ENCODE assay signal across 8 cellular contexts in the genomic region with DNA sequence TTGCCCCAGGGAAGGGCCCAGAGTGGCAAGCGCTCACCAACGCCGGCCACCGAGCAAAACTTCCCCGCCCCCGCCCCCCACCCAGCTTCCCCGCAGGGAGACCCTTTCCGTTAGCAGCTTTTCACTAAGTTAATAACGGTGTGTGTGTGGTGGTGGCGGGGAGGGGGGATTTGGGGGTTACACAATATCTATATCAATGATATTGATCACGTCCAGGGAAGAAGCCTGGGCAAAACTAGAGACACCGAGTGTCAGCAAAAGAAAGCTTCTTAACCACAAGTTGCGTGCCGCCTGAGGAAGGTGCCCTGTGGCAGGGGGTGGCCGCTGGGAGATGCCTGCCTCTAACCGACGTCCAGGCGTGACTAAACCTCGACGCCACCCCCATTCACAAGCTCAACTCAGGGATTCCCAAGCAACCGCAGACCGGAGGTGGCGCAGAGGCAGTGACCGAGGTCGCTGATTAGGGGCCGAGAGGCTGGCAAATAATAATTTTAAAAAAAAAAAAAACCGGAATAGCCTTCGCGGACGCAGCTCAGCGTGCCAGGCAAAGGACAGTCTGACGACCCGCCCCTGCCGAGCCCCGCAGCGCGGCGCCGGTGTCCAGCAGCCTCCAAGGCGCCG.
DNase-seq lines count a peak whose midpoint lies in the region; ATAC-seq and TF ChIP-seq lines count a peak whose summit lies in the region.

No MANE protein-coding gene starts in this region.

- H3K36me3 Mint-ChIP-seq in T-cell (peaks cover 6% of the 10 kb centered on the region), glutamatergic neuron (ENCODE audit: unreplicated experiment) (no peaks in the 10 kb centered on the region)
- no peaks in the 10 kb centered on the region for H3K36me3 Mint-ChIP-seq in stimulated activated effector memory CD8-positive, alpha-beta T cell treated with anti-CD3 and anti-CD28 coated beads, Interleukin-12 subunit alpha, Interleukin-12 subunit beta, amount 100 ng/mL, for 72 hours

- TF ChIP-seq CTCF in glutamatergic neuron (IDR thresholded peaks at IDR 0.05; ENCODE audit: partially characterized antibody, unreplicated experiment) (no peak), omental fat pad (IDR thresholded peaks at IDR 0.05) (no peak)

- H3K4me3 Mint-ChIP-seq in T-cell (peak overlapping the region in 2 of 3 donors; percentile 13 to 74), glutamatergic neuron (ENCODE audit: unreplicated experiment) (peak overlapping the region; percentile 78)
- H3K4me3 Mint-ChIP-seq in stimulated activated effector memory CD8-positive, alpha-beta T cell treated with anti-CD3 and anti-CD28 coated beads, Interleukin-12 subunit alpha, Interleukin-12 subunit beta, amount 100 ng/mL, for 72 hours = peak overlapping the region; percentile 58

- POLR2A ChIA-PET in T-cell (lab: Charles Lee) = interaction anchor here in 1 of 2 donors (0.6 kb wide), 1 partner anchor 529 kb away, joined by 5 read pairs; no protein-coding TSS in a partner anchor

- CTCF ChIA-PET in T-cell (lab: Charles Lee) = interaction anchor here (0.6 to 1.8 kb wide), 6 partner anchors 20 to 1655 kb away, joined by 3 to 6 read pairs (median 4); no protein-coding TSS in a partner anchor

- H3K4me1 Mint-ChIP-seq in T-cell (peaks cover 12 to 15% (median 13%) of the 10 kb centered on the region in 3 donors), glutamatergic neuron (ENCODE audit: low read depth, unreplicated experiment) (peaks cover 18% of the 10 kb centered on the region)
- H3K4me1 Mint-ChIP-seq in stimulated activated effector memory CD8-positive, alpha-beta T cell treated with anti-CD3 and anti-CD28 coated beads, Interleukin-12 subunit alpha, Interleukin-12 subunit beta, amount 100 ng/mL, for 72 hours = peaks cover 11% of the 10 kb centered on the region

- H3K9me3 Mint-ChIP-seq in T-cell (peaks cover 0 to 27% (median 20%) of the 10 kb centered on the region in 3 donors), glutamatergic neuron (ENCODE audit: unreplicated experiment) (peaks cover 8% of the 10 kb centered on the region)
- H3K9me3 Mint-ChIP-seq in stimulated activated effector memory CD8-positive, alpha-beta T cell treated with anti-CD3 and anti-CD28 coated beads, Interleukin-12 subunit alpha, Interleukin-12 subunit beta, amount 100 ng/mL, for 72 hours = no peaks in the 10 kb centered on the region

- DNase-seq in DMS79 (lab: John Stamatoyannopoulos, UW) (peak; percentile 44), T-cell (no peak), glutamatergic neuron (no peak), omental fat pad (ENCODE audit: low spot score) (no peak), RKO (ENCODE audit: low spot score) (no peak)
- no peak for DNase-seq in stimulated activated effector memory CD8-positive, alpha-beta T cell treated with anti-CD3 and anti-CD28 coated beads, Interleukin-12 subunit alpha, Interleukin-12 subunit beta, amount 100 ng/mL, for 72 hours (ENCODE audit: low spot score in 2 of 2)

- H3K27me3 Mint-ChIP-seq in T-cell = peaks cover 47 to 69% of the 10 kb centered on the region in 2 donors
- peaks cover 10% of the 10 kb centered on the region for H3K27me3 Mint-ChIP-seq in glutamatergic neuron (ENCODE audit: unreplicated experiment)

- H3K27ac Mint-ChIP-seq in T-cell = no peak overlapping the region
- H3K27ac Mint-ChIP-seq in glutamatergic neuron (ENCODE audit: unreplicated experiment) = peak overlapping the region; percentile 48
- H3K27ac Mint-ChIP-seq in stimulated activated effector memory CD8-positive, alpha-beta T cell treated with anti-CD3 and anti-CD28 coated beads, Interleukin-12 subunit alpha, Interleukin-12 subunit beta, amount 100 ng/mL, for 72 hours = no peak overlapping the region

- ATAC-seq in GM19438 (IDR thresholded peaks at IDR 0.05; ENCODE audit: low read depth, unreplicated experiment) = peak; percentile 15
- ATAC-seq in HG03439 (IDR thresholded peaks at IDR 0.05; ENCODE audit: unreplicated experiment) = peak; percentile 30
- peak in 1 of 4 experiments; percentile 20 for ATAC-seq in T-cell (replicated peaks in 1 of 4)
- ATAC-seq in stimulated activated effector memory CD8-positive, alpha-beta T cell treated with anti-CD3 and anti-CD28 coated beads, Interleukin-12 subunit alpha, Interleukin-12 subunit beta, amount 100 ng/mL, for 72 hours = peak; percentile 58
- no peak for ATAC-seq in omental fat pad (ENCODE audit: low FRiP score)
